In genomic region chr15:29216955-29217354, GRCh38 we compare ENCODE assay signal across 22 cellular contexts.
"Had no signal": no experiment of that assay in that cellular context is flagged by ENCODE, and none has a peak within 500 bp of the region (broad histone marks: within the 10 kb centered on the region; RNA-seq: fewer than 3 reads in every experiment).

No MANE protein-coding gene starts in this region.

- H3K36me3 Mint-ChIP-seq: IgD-negative memory B cell had no signal

- H3K27ac ChIP-seq: KMS-11, RWPE1 had no signal

- DNase-seq: Kasumi-1, MM.1S, NCI-H1092 treated with DMSO at 0.1 percent for 48 hours, NCI-H1436, NCI-H187, NCI-H2029, NCI-H2081 treated with DMSO at 0.1 percent for 48 hours, NCI-H2171, NCI-H226, NCI-H446, NCI-H510A, NCI-H524 treated with DMSO at 0.1 percent for 48 hours, NCI-H69, NCI-H774, PC-3, SHP77, SK-N-SH, SW 1271 had no signal

- H3K4me3 ChIP-seq: K562 had no signal

- H3K27ac Mint-ChIP-seq: IgD-negative memory B cell had no signal

- H3K4me1 Mint-ChIP-seq: IgD-negative memory B cell had no signal

- H3K4me2 ChIP-seq: KMS-11, SK-N-SH had no signal

- H3K4me3 Mint-ChIP-seq: IgD-negative memory B cell had no signal

- H3K9me3 ChIP-seq: SK-N-SH had no signal

- H3K9ac ChIP-seq: KMS-11, SK-N-SH had no signal
